Comparison of ENCODE assay signal across 17 cellular contexts in genomic region chr21:41906770-41907169, GRCh38. TPM values are rescaled to one million over a fixed set of nuclear protein-coding genes. Genes with fewer than 3 reads are reported as not detected.
A peak's percentile ranks its signal among the peaks of the same experiment; 100 is the strongest.
DNase-seq lines count a peak whose midpoint lies in the region; ATAC-seq and TF ChIP-seq lines count a peak whose summit lies in the region.
"Had no signal": no experiment of that assay in that cellular context is flagged by ENCODE, and none has a peak within 500 bp of the region (broad histone marks: within the 10 kb centered on the region; RNA-seq: fewer than 3 reads in every experiment).

No MANE protein-coding gene starts in this region.

- H3K4me3 ChIP-seq in IMR-90 (ENCODE audit: insufficient read depth, low read depth, low read length) (no peak overlapping the region), body of pancreas (no peak overlapping the region), trophoblast cell (ENCODE audit: low read depth, low read length) (no peak overlapping the region)
- H3K4me3 ChIP-seq: A549 had no signal

- TF ChIP-seq RAD21 in IMR-90 (IDR thresholded peaks at IDR 0.05; ENCODE audit: low read length): no peak

- no peak overlapping the region for H2BK15ac ChIP-seq in IMR-90 (ENCODE audit: low read depth, low read length)

- TF ChIP-seq POLR2A in IMR-90 (IDR thresholded peaks at IDR 0.05; ENCODE audit: low read depth, low read length) (no peak), body of pancreas (IDR thresholded peaks at IDR 0.05) (no peak)

- dilution Hi-C loops in IMR-90 (cut with HindIII; ENCODE audit: low sequenced_read_pairs, unreplicated experiment): no loop called here

- POLR2A ChIA-PET in IMR-90 (lab: Charles Lee; ENCODE audit: unreplicated experiment): no interaction called here

- no peaks in the 10 kb centered on the region for H3K79me1 ChIP-seq in IMR-90 (ENCODE audit: low read depth in 1 of 2, low read length in 2 of 2)
- no peaks in the 10 kb centered on the region for H3K79me1 ChIP-seq in trophoblast cell (ENCODE audit: low read length)

- H2AK5ac ChIP-seq in IMR-90 (ENCODE audit: low read depth, low read length) (no peak overlapping the region), trophoblast cell (ENCODE audit: low read length) (no peak overlapping the region)

- H3K14ac ChIP-seq in IMR-90 (replicated peaks; ENCODE audit: low read depth, low read length) (no peak overlapping the region), trophoblast cell (ENCODE audit: low read length) (no peak overlapping the region)

- H3K9me3 ChIP-seq in IMR-90 (ENCODE audit: control insufficient read depth, insufficient read depth, low read length): no peaks in the 10 kb centered on the region
- H3K9me3 ChIP-seq in body of pancreas: no peaks in the 10 kb centered on the region
- H3K9me3 ChIP-seq in trophoblast cell (ENCODE audit: insufficient read depth, low read depth, low read length): no peaks in the 10 kb centered on the region
- H3K9me3 ChIP-seq: A549, Caco-2 had no signal

- H4K91ac ChIP-seq in IMR-90 (ENCODE audit: insufficient read depth, low read depth, low read length): no peak overlapping the region
- H4K91ac ChIP-seq in trophoblast cell (ENCODE audit: low read depth, low read length): no peak overlapping the region

- H3K9me1 ChIP-seq in IMR-90 (ENCODE audit: insufficient read depth, low read length): no peaks in the 10 kb centered on the region; the same call in 1 of the 2 replicates

- H4K8ac ChIP-seq in IMR-90 (ENCODE audit: low read depth in 2 of 2, low read length in 2 of 2) (no peak overlapping the region), trophoblast cell (ENCODE audit: low read depth, low read length) (no peak overlapping the region)

- H3K27me3 ChIP-seq in IMR-90 (ENCODE audit: control insufficient read depth, insufficient read depth, low read length) (no peaks in the 10 kb centered on the region), body of pancreas (no peaks in the 10 kb centered on the region), trophoblast cell (ENCODE audit: insufficient read depth, low read length) (no peaks in the 10 kb centered on the region)

- no peak overlapping the region for H2BK12ac ChIP-seq in trophoblast cell (ENCODE audit: low read length)

- in situ Hi-C loops in IMR-90 (cut with MboI; ENCODE audit: low sequenced_read_pairs): no loop called here

- no peak overlapping the region for H3K4ac ChIP-seq in IMR-90 (ENCODE audit: low read depth, low read length)
- H3K4ac ChIP-seq in trophoblast cell (ENCODE audit: low read depth, low read length): no peak overlapping the region

- H3K9ac ChIP-seq in IMR-90 (ENCODE audit: low read depth, low read length) (no peak overlapping the region), trophoblast cell (ENCODE audit: low read length) (no peak overlapping the region)

- TF ChIP-seq CTCF in IMR-90 (conservative IDR thresholded peaks at IDR 0.05; ENCODE audit: low read depth, low read length) (no peak), body of pancreas (IDR thresholded peaks at IDR 0.05) (no peak)

- no peak overlapping the region for H4K12ac ChIP-seq in trophoblast cell (ENCODE audit: low read depth, low read length)

- H2AK9ac ChIP-seq in IMR-90 (replicated peaks; ENCODE audit: low read depth, low read length, poor library complexity): peak overlapping the region; percentile 50

- H2BK5ac ChIP-seq in IMR-90 (ENCODE audit: low read depth, low read length, poor library complexity, severe bottlenecking) (no peak overlapping the region), trophoblast cell (ENCODE audit: low read depth, low read length, poor library complexity) (no peak overlapping the region)

- no peaks in the 10 kb centered on the region for H3K79me2 ChIP-seq in trophoblast cell (ENCODE audit: control insufficient read depth, insufficient read depth, low read length, poor library complexity)

- H3K23ac ChIP-seq in IMR-90 (ENCODE audit: low read depth, low read length): no peak overlapping the region
- H3K23ac ChIP-seq in trophoblast cell (ENCODE audit: low read length): no peak overlapping the region

- H4K5ac ChIP-seq in IMR-90 (ENCODE audit: low read depth, low read length): no peak overlapping the region

- H3K36me3 ChIP-seq in IMR-90 (ENCODE audit: control insufficient read depth, insufficient read depth, low read length): peaks cover 34% of the 10 kb centered on the region
- H3K36me3 ChIP-seq in body of pancreas (replicated peaks in 1 of 2; ENCODE audit: insufficient read depth in 1 of 2, low read depth in 2 of 2): peaks cover 2 to 5% of the 10 kb centered on the region in 2 donors
- no peaks in the 10 kb centered on the region for H3K36me3 ChIP-seq in trophoblast cell (ENCODE audit: control insufficient read depth in 1 of 2, insufficient read depth in 2 of 2, low read length in 2 of 2)

- intact Hi-C loops in left ventricle myocardium superior (cut with micrococcal nuclease): no loop called here
- intact Hi-C loops in Right ventricle myocardium superior (cut with DNase I): no loop called here
- intact Hi-C loops in IMR-90 (cut with micrococcal nuclease): no loop called here
- intact Hi-C loops in posterior vena cava (cut with DNase I): loop anchor here in 1 of 2 donors (5.0 kb wide), 1 partner anchor 741 kb away; no protein-coding TSS in a partner anchor
- intact Hi-C loops in body of pancreas (cut with DNase I): no loop called here

- H3K18ac ChIP-seq in IMR-90 (ENCODE audit: low read depth, low read length) (no peak overlapping the region), trophoblast cell (ENCODE audit: low read length) (no peak overlapping the region)

- BruUV-seq in IMR-90 (replicated peaks; lab: Mats Ljungman, UMichigan): no TSS peak

- ATAC-seq in left ventricle myocardium superior (no peak), Right ventricle myocardium superior (ENCODE audit: poor library complexity) (no peak), IMR-90 (ENCODE audit: low read depth) (no peak), body of pancreas (no peak)
- ATAC-seq: A549; CD8-positive, alpha-beta T cell had no signal

- DNase-seq in left ventricle myocardium superior (peak; percentile 22), Right ventricle myocardium superior (no peak), IMR-90 (no peak), posterior vena cava (ENCODE audit: low spot score) (peak; percentile 49), body of pancreas (no peak), trophoblast cell (no peak), T1000 (lab: John Stamatoyannopoulos, UW) (no peak)
- DNase-seq: AML-193; Caco-2; Calu3; CD4-positive, alpha-beta T cell; CD8-positive, alpha-beta T cell; DMS79 treated with DMSO at 0.1 percent for 48 hours; GF-D8 had no signal

- H3K4me1 ChIP-seq in IMR-90 (ENCODE audit: control insufficient read depth, insufficient read depth, low read length) (no peaks in the 10 kb centered on the region), body of pancreas (peaks cover 9% of the 10 kb centered on the region), trophoblast cell (ENCODE audit: control insufficient read depth in 1 of 2, insufficient read depth in 2 of 2, low read length in 2 of 2) (no peaks in the 10 kb centered on the region)
- H3K4me1 ChIP-seq: A549, Caco-2 had no signal

- no peak overlapping the region for H2BK20ac ChIP-seq in IMR-90 (ENCODE audit: low read depth, low read length)

- H3K56ac ChIP-seq in IMR-90 (ENCODE audit: extremely low read depth, insufficient read depth, low read length): no peak overlapping the region

- H2BK120ac ChIP-seq in IMR-90 (ENCODE audit: low read depth, low read length) (no peak overlapping the region), trophoblast cell (ENCODE audit: insufficient read depth, low read length, poor library complexity) (no peak overlapping the region)

- CTCF ChIA-PET in IMR-90 (lab: Yijun Ruan, JAX): no interaction called here

- 76% methylated on average over 5 of the region's 14 CpGs; no CpG with 5 or more reads in 1 of the 2 experiments for WGBS in IMR-90 (ENCODE audit: extremely low coverage in 2 of 2, insufficient read length in 1 of 2), 2 experiments
- 86 to 94% methylated on average over 5 to 14 of the region's 14 CpGs for WGBS in body of pancreas, 2 donors
- WGBS in trophoblast cell (ENCODE audit: extremely low coverage, insufficient coverage, insufficient read length): no CpG with 5 or more reads among the region's 14 CpGs

- H2AFZ ChIP-seq in IMR-90 (replicated peaks; ENCODE audit: low read length, poor library complexity) (no peak overlapping the region), trophoblast cell (ENCODE audit: insufficient read depth, low read length, poor library complexity) (no peak overlapping the region)

- H3K4me2 ChIP-seq in IMR-90 (ENCODE audit: low read depth, low read length): no peak overlapping the region
- no peak overlapping the region for H3K4me2 ChIP-seq in trophoblast cell (ENCODE audit: low read length)
- H3K4me2 ChIP-seq: A549 had no signal

- H3K27ac ChIP-seq in IMR-90 (ENCODE audit: insufficient read depth, low read length) (no peak overlapping the region), body of pancreas (no peak overlapping the region), trophoblast cell (ENCODE audit: low read depth, low read length) (no peak overlapping the region)
- H3K27ac ChIP-seq: 22Rv1, A549, C4-2B had no signal

- H4K20me1 ChIP-seq in IMR-90 (ENCODE audit: insufficient read depth, low read length): no peaks in the 10 kb centered on the region

TF ChIP-seq in IMR-90, 13 proteins besides CTCF, POLR2A, EP300 and RAD21:
- TF ChIP-seq NFE2L2 (IDR thresholded peaks at IDR 0.05; ENCODE audit: low read depth, low read length) (no peak), SMC3 (IDR thresholded peaks at IDR 0.05; ENCODE audit: low read depth, low read length) (no peak), BHLHE40 (IDR thresholded peaks at IDR 0.05; ENCODE audit: low read depth, low read length) (no peak), RCOR1 (IDR thresholded peaks at IDR 0.05; ENCODE audit: insufficient replicate concordance, low read length) (no peak), RFX5 (IDR thresholded peaks at IDR 0.05; ENCODE audit: low read depth, low read length) (no peak)

RNA-seq across cellular contexts. Expression of gene PRDM15, which starts 27.6 kb away (rescaled TPM):
- total RNA-seq in left ventricle myocardium superior (3.7 TPM), Right ventricle myocardium superior (3.8 TPM), IMR-90 (2012; rRNA removed) (5.6 and 8.8 TPM in 2 replicates), posterior vena cava (1 to 10 TPM; 2.9 to 5.0 TPM), body of pancreas (1 to 10 TPM; 3.1 to 6.9 TPM)
- 7.3 and 7.6 TPM in 2 replicates for polyA plus RNA-seq in IMR-90 (2012; rRNA removed)
- polyA plus RNA-seq in IMR-90 (2012; cell fraction: cytosol; rRNA removed): 2.5 and 3.2 TPM in 2 replicates
- 32.6 and 43.8 TPM in 2 replicates for polyA plus RNA-seq in IMR-90 (2012; cell fraction: nucleus; rRNA removed; ENCODE audit: low replicate concordance)
- 3.3 and 3.6 TPM in 2 replicates for polyA plus RNA-seq in trophoblast cell (2013)

RNA-seq across cellular contexts. Expression of gene C2CD2, which starts 47.0 kb away (rescaled TPM):
- total RNA-seq in left ventricle myocardium superior (5.2 TPM), Right ventricle myocardium superior (4.6 TPM), IMR-90 (2012; rRNA removed) (19.4 and 25.3 TPM in 2 replicates), posterior vena cava (10 to 100 TPM; 28.0 to 43.1 TPM), body of pancreas (10 to 100 TPM; 10.4 to 25.4 TPM)
- polyA plus RNA-seq in IMR-90 (2012; rRNA removed): 10.6 and 15.6 TPM in 2 replicates
- 5.8 and 8.5 TPM in 2 replicates for polyA plus RNA-seq in IMR-90 (2012; cell fraction: cytosol; rRNA removed)
- 28.1 and 43.3 TPM in 2 replicates for polyA plus RNA-seq in IMR-90 (2012; cell fraction: nucleus; rRNA removed; ENCODE audit: low replicate concordance)
- polyA plus RNA-seq in trophoblast cell (2013): 5.3 and 5.6 TPM in 2 replicates

Comparison
In these comparisons a context has a peak if more than half of its experiments do, and no peak if none do; other contexts are left out.
1. DNase-seq: peak in left ventricle myocardium superior (single experiment) and posterior vena cava (single experiment); none in Right ventricle myocardium superior (single experiment), IMR-90 (single experiment), body of pancreas (0 of 4), trophoblast cell (0 of 2) and T1000 (single experiment).